1 cellular context compared by ENCODE assay signal in genomic region chr17:43832976-43833829, GRCh38.
TF ChIP-seq lines count a peak whose summit lies in the region.

A gene with protein sequence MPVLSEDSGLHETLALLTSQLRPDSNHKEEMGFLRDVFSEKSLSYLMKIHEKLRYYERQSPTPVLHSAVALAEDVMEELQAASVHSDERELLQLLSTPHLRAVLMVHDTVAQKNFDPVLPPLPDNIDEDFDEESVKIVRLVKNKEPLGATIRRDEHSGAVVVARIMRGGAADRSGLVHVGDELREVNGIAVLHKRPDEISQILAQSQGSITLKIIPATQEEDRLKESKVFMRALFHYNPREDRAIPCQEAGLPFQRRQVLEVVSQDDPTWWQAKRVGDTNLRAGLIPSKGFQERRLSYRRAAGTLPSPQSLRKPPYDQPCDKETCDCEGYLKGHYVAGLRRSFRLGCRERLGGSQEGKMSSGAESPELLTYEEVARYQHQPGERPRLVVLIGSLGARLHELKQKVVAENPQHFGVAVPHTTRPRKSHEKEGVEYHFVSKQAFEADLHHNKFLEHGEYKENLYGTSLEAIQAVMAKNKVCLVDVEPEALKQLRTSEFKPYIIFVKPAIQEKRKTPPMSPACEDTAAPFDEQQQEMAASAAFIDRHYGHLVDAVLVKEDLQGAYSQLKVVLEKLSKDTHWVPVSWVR (minus strand): TSS chr17:43833146. CDS start chr17:43831906, 1,240 bp downstream.

TF ChIP-seq in H1, 55 proteins besides CTCF, POLR2A, EP300 and RAD21:
- TF ChIP-seq ATF3 (IDR thresholded peaks at IDR 0.05; ENCODE audit: insufficient read depth, low read depth, low read length) (no peak), CHD1 (IDR thresholded peaks at IDR 0.05; ENCODE audit: low read depth, low read length) (no peak), SIN3A (conservative IDR thresholded peaks at IDR 0.05 in 1 of 2, IDR thresholded peaks at IDR 0.05 in 1 of 2; ENCODE audit: low read depth in 1 of 2, low read length in 2 of 2) (0 out of 4 replicates have a peak, but pooled peaks of 1 of the 2 experiments have one; percentile 14), KDM5A (IDR thresholded peaks at IDR 0.05; ENCODE audit: low read length) (no peak), POLR2AphosphoS5 (IDR thresholded peaks at IDR 0.05; ENCODE audit: low read depth, low read length) (no peak), CHD7 (IDR thresholded peaks at IDR 0.05; ENCODE audit: insufficient replicate concordance, low read length) (no peak), NRF1 (IDR thresholded peaks at IDR 0.05; ENCODE audit: low read depth, low read length) (no peak), HDAC6 (IDR thresholded peaks at IDR 0.05; ENCODE audit: low read depth, low read length) (no peak), NANOG (IDR thresholded peaks at IDR 0.05; ENCODE audit: insufficient read depth, low read depth, low read length, poor library complexity, severe bottlenecking) (no peak), KDM4A (IDR thresholded peaks at IDR 0.05; ENCODE audit: low read depth, low read length, severe bottlenecking) (peak; percentile 80), E2F6 (IDR thresholded peaks at IDR 0.05) (peak; percentile 70), ZNF274 (IDR thresholded peaks at IDR 0.05; ENCODE audit: borderline replicate concordance, extremely low read depth, low read length) (no peak), FOSL1 (IDR thresholded peaks at IDR 0.05; ENCODE audit: insufficient read depth, low read depth, low read length) (no peak), BRCA1 (IDR thresholded peaks at IDR 0.05; ENCODE audit: low read depth, low read length) (no peak), SP4 (IDR thresholded peaks at IDR 0.05; ENCODE audit: low read length) (no peak), PHF8 (conservative IDR thresholded peaks at IDR 0.05; ENCODE audit: low read depth, low read length) (0 out of 2 replicates have a peak, but pooled peaks have one; percentile 52), TAF1 (IDR thresholded peaks at IDR 0.05; ENCODE audit: low read depth, low read length) (0 out of 2 replicates have a peak, but pooled peaks have one; percentile 40), SAP30 (IDR thresholded peaks at IDR 0.05; ENCODE audit: insufficient read depth, insufficient replicate concordance, low read length) (no peak), TBP (IDR thresholded peaks at IDR 0.05; ENCODE audit: low read depth, low read length) (no peak), MAX (IDR thresholded peaks at IDR 0.05) (peak; percentile 6; the same call in 1 of the 2 replicates), TEAD4 (IDR thresholded peaks at IDR 0.05; ENCODE audit: low read depth, low read length) (no peak), TAF7 (optimal IDR thresholded peaks at IDR 0.05; ENCODE audit: borderline replicate concordance, low read depth, low read length) (no peak), ASH2L (IDR thresholded peaks at IDR 0.05; ENCODE audit: low read length) (peak; percentile 36), EGR1 (IDR thresholded peaks at IDR 0.05; ENCODE audit: borderline replicate concordance, low read depth, low read length) (no peak)
